ENCODE assay signal across 1 cellular context in genomic region chr2:176997792-176998169, GRCh38.
A peak's percentile ranks its signal among the peaks of the same experiment; 100 is the strongest.
TF ChIP-seq lines count a peak whose summit lies in the region.

No MANE protein-coding gene starts in this region.

TF ChIP-seq in GM12878, 131 proteins besides CTCF, POLR2A, EP300 and RAD21 (continued from another document):
- no peak for TF ChIP-seq BCLAF1 (IDR thresholded peaks at IDR 0.05)
- no peak for TF ChIP-seq SUZ12 (IDR thresholded peaks at IDR 0.05; ENCODE audit: unreplicated experiment)
- no peak for TF ChIP-seq IKZF1 (conservative IDR thresholded peaks at IDR 0.05)
- TF ChIP-seq SMC3 (IDR thresholded peaks at IDR 0.05; ENCODE audit: borderline replicate concordance, low read length): no peak
- peak; percentile 73 for TF ChIP-seq NR2F1 (conservative IDR thresholded peaks at IDR 0.05)
- 0 out of 2 replicates have a peak, but pooled peaks have one; percentile 60 for TF ChIP-seq CHD4 (IDR thresholded peaks at IDR 0.05)
- no peak for TF ChIP-seq CREB1 (IDR thresholded peaks at IDR 0.05; ENCODE audit: low read depth)
TF ChIP-seq in GM12878: peak in this region for 7.
